ENCODE assay signal across 8 cellular contexts in genomic region chr2:29107547-29107946, GRCh38. TPM values are rescaled to one million over a fixed set of nuclear protein-coding genes. Genes with fewer than 3 reads are reported as not detected.
"Had no signal": no experiment of that assay in that cellular context is flagged by ENCODE, and none has a peak within 500 bp of the region (broad histone marks: within the 10 kb centered on the region; RNA-seq: fewer than 3 reads in every experiment).

No MANE protein-coding gene starts in this region.

RNA-seq across cellular contexts. Expression of gene PCARE, which starts 33.2 kb away (rescaled TPM):
- total RNA-seq: activated CD8-positive, alpha-beta T cell treated with anti-CD3 and anti-CD28 coated beads for 36 hours; activated naive CD8-positive, alpha-beta T cell treated with anti-CD3 and anti-CD28 coated beads for 36 hours; activated T-cell treated with anti-CD3 and anti-CD28 coated beads, Interleukin-2, amount 50 U/mL, for 72 hours; activated T-helper 2 cell treated with anti-CD3 and anti-CD28 coated beads, Interferon-gamma antibody, Interleukin-2, Interleukin-4, amounts not matched to agents 10 μg/mL and 5 μg/mL and 100 μg/mL, durations not matched to agents 14 hours and 24 hours and 36 hours; LHCN-M2; M059J; RPMI7951; T-helper 1 cell treated with Interleukin-12 subunit alpha and Interleukin-12 subunit beta and Interleukin-4 antibody, amounts not matched to agents 30 ng/mL and 1 ng/mL, for 36 hours had no signal
